ENCODE assay signal across 12 cellular contexts in the genomic region with DNA sequence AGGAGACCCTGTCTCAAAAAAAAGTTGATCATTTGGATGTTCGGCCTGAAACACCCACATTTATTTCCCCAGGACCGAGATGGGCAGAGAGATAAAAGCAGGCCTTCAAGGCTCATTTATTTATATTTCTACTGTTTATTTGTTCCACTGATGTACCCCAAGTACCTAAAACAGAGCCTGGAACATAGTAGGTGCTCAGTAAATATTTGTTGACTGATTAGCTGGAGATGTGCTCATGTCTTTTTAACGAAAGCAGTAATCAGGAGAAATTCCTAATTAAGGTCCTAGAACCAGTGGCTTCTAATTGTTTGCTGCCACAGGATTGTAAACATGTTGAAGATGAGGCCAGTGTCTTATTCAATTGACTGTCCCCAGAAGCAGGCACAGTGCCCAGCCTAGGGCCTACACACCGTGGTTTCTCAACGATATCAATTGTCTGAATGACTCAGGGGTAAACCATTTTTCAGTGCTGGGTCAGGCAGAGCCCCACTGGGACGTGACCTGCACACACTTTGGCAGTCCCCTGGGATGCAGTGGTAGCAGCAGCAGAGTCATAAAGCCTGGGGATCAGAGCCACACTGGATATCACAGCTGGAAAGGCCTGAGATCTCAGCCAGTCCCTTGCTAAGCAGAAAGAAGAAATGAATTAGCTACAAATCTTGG. TPM values are rescaled to one million over a fixed set of nuclear protein-coding genes. Genes with fewer than 3 reads are reported as not detected.
A peak's percentile ranks its signal among the peaks of the same experiment; 100 is the strongest.
DNase-seq lines count a peak whose midpoint lies in the region; ATAC-seq, FAIRE-seq and TF ChIP-seq lines count a peak whose summit lies in the region.
"Had no signal": no experiment of that assay in that cellular context is flagged by ENCODE, and none has a peak within 500 bp of the region (broad histone marks: within the 10 kb centered on the region; RNA-seq: fewer than 3 reads in every experiment).

No MANE protein-coding gene starts in this region.

- no peak for FAIRE-seq in GM12891 (lab: Jason Lieb, UNC)

- no peak overlapping the region for H3K9ac ChIP-seq in adipocyte (ENCODE audit: low read length)

- H3K36me3 Mint-ChIP-seq in CD8-positive, alpha-beta T cell, result peaks cover 3% of the 10 kb centered on the region

- H3K9me3 Mint-ChIP-seq in CD8-positive, alpha-beta T cell, result no peaks in the 10 kb centered on the region
- H3K9me3 Mint-ChIP-seq: activated T-helper 1 cell treated with anti-CD3 and anti-CD28 coated beads, Interleukin-12 subunit alpha, Interleukin-12 subunit beta, Interleukin-2, Interleukin-4 antibody, amounts not matched to agents 30 ng/mL and 10 ng/mL and 1 ng/mL, durations not matched to agents 14 hours and 24 hours and 36 hours had no signal

- DNase-seq in A172 (ENCODE audit: low spot score), result peak; percentile 94
- DNase-seq in HK-2 (ENCODE audit: unreplicated experiment), result peak; percentile 76
- DNase-seq in adipocyte (ENCODE audit: low read depth), result peak; percentile 79
- DNase-seq in iris pigment epithelial cell (ENCODE audit: low read depth), result peak; percentile 65
- no peak for DNase-seq in CD8-positive, alpha-beta T cell
- no peak for DNase-seq in GM12891 (ENCODE audit: insufficient read length, low spot score)
- no peak for DNase-seq in NCI-H524 (lab: John Stamatoyannopoulos, UW)
- DNase-seq in Right ventricle myocardium superior, result no peak
- DNase-seq: cortex of kidney had no signal

- peaks cover 7% of the 10 kb centered on the region for H3K4me1 Mint-ChIP-seq in CD8-positive, alpha-beta T cell (ENCODE audit: low read depth)

- H3K9me3 ChIP-seq in adipocyte (ENCODE audit: control insufficient read depth, low read length), result no peaks in the 10 kb centered on the region
- no peaks in the 10 kb centered on the region for H3K9me3 ChIP-seq in CD8-positive, alpha-beta T cell (ENCODE audit: low read length)

- intact Hi-C loops in CD8-positive, alpha-beta T cell (cut with DNase I, micrococcal nuclease), result no loop called here
- intact Hi-C loops in Right ventricle myocardium superior (cut with DNase I), result no loop called here

- H3K27me3 Mint-ChIP-seq in CD8-positive, alpha-beta T cell (ENCODE audit: low read depth), result no peaks in the 10 kb centered on the region

- no peak for TF ChIP-seq POLR2A in GM12891 (IDR thresholded peaks at IDR 0.05; ENCODE audit: low read depth, low read length)

- H3K4me3 ChIP-seq in adipocyte (ENCODE audit: low read length), result no peak overlapping the region
- H3K4me3 ChIP-seq in CD8-positive, alpha-beta T cell (ENCODE audit: low read depth, low read length), result no peak overlapping the region

- peaks cover 33% of the 10 kb centered on the region for H3K4me1 ChIP-seq in adipocyte (ENCODE audit: control insufficient read depth, insufficient read depth, low read length)
- peaks cover 3% of the 10 kb centered on the region for H3K4me1 ChIP-seq in CD8-positive, alpha-beta T cell (ENCODE audit: insufficient read depth, low read length)

- no peak overlapping the region for H3K27ac Mint-ChIP-seq in CD8-positive, alpha-beta T cell
- H3K27ac Mint-ChIP-seq: activated T-helper 1 cell treated with anti-CD3 and anti-CD28 coated beads, Interleukin-12 subunit alpha, Interleukin-12 subunit beta, Interleukin-2, Interleukin-4 antibody, amounts not matched to agents 30 ng/mL and 10 ng/mL and 1 ng/mL, durations not matched to agents 14 hours and 24 hours and 36 hours had no signal

- no peaks in the 10 kb centered on the region for H3K36me3 ChIP-seq in adipocyte (ENCODE audit: control insufficient read depth, insufficient read depth, low read length, severe bottlenecking)
- H3K36me3 ChIP-seq in CD8-positive, alpha-beta T cell (ENCODE audit: insufficient read depth, low read length), result no peaks in the 10 kb centered on the region

- no peak overlapping the region for H3K27ac ChIP-seq in CD8-positive, alpha-beta T cell (ENCODE audit: low read depth, low read length)

- CTCF ChIA-PET in CD8-positive, alpha-beta T cell (lab: Charles Lee), result interaction anchor here (0.9 to 1.5 kb wide), 2 partner anchors 30 to 46 kb away, joined by 5 read pairs; no protein-coding TSS in a partner anchor

- TF ChIP-seq CTCF in CD8-positive, alpha-beta T cell (IDR thresholded peaks at IDR 0.05), result no peak

- no peak overlapping the region for H3K4me3 Mint-ChIP-seq in CD8-positive, alpha-beta T cell
- H3K4me3 Mint-ChIP-seq: activated T-helper 1 cell treated with anti-CD3 and anti-CD28 coated beads, Interleukin-12 subunit alpha, Interleukin-12 subunit beta, Interleukin-2, Interleukin-4 antibody, amounts not matched to agents 30 ng/mL and 10 ng/mL and 1 ng/mL, durations not matched to agents 14 hours and 24 hours and 36 hours had no signal

- ATAC-seq in CD8-positive, alpha-beta T cell, result no peak
- ATAC-seq in Right ventricle myocardium superior (ENCODE audit: poor library complexity), result no peak

- POLR2A ChIA-PET in CD8-positive, alpha-beta T cell (lab: Charles Lee), result no interaction called here

- H3K27me3 ChIP-seq in adipocyte (replicated peaks; ENCODE audit: control insufficient read depth, insufficient read depth, low read length), result peaks cover 5% of the 10 kb centered on the region
- H3K27me3 ChIP-seq in CD8-positive, alpha-beta T cell (ENCODE audit: insufficient read depth, low read length), result no peaks in the 10 kb centered on the region

TF ChIP-seq in GM12891, 5 proteins besides CTCF, POLR2A, EP300 and RAD21:
- no peak for TF ChIP-seq POU2F2 (IDR thresholded peaks at IDR 0.05; ENCODE audit: low read depth, low read length)
- no peak for TF ChIP-seq PAX5 (IDR thresholded peaks at IDR 0.05; ENCODE audit: insufficient read depth, low read length, severe bottlenecking)
- TF ChIP-seq POLR2AphosphoS5 (IDR thresholded peaks at IDR 0.05; ENCODE audit: low read depth, low read length), result no peak
- TF ChIP-seq TAF1 (IDR thresholded peaks at IDR 0.05; ENCODE audit: low read depth, low read length), result no peak
- no peak for TF ChIP-seq SPI1 (IDR thresholded peaks at IDR 0.05; ENCODE audit: low read depth, low read length)

RNA-seq across cellular contexts. Expression of gene SOST, which starts 34.8 kb away (rescaled TPM):
- total RNA-seq in A172 (2014; rRNA removed; shearing (Covaris generic)), result 0.07 and 0.24 TPM in 2 replicates
- not detected for total RNA-seq in CD8-positive, alpha-beta T cell
- polyA plus RNA-seq in GM12891 (2012; ENCODE audit: low read depth, missing spikeins), result not detected
- total RNA-seq in Right ventricle myocardium superior, result not detected
- total RNA-seq: activated T-helper 1 cell treated with anti-CD3 and anti-CD28 coated beads, Interleukin-12 subunit alpha, Interleukin-12 subunit beta, Interleukin-2, Interleukin-4 antibody, amounts not matched to agents 30 ng/mL and 10 ng/mL and 1 ng/mL, durations not matched to agents 14 hours and 24 hours and 36 hours; omental fat pad had no signal
- polyA plus RNA-seq: AG04450 had no signal

RNA-seq across cellular contexts. Expression of gene DUSP3, which starts 54.9 kb away (rescaled TPM):
- 74.8 and 84.6 TPM in 2 replicates for total RNA-seq in A172 (2014; rRNA removed; shearing (Covaris generic))
- total RNA-seq in CD8-positive, alpha-beta T cell, result 1 to 10 TPM; 8.7 to 9.1 TPM
- 5.9 TPM for polyA plus RNA-seq in GM12891 (2012; ENCODE audit: low read depth, missing spikeins)
- total RNA-seq in Right ventricle myocardium superior, result 224 TPM

RNA-seq across cellular contexts. Expression of gene CFAP97D1, which starts 56.4 kb away (rescaled TPM):
- total RNA-seq in A172 (2014; rRNA removed; shearing (Covaris generic)), result 0.24 TPM in 1 of 2 replicates, not detected in the other
- total RNA-seq in CD8-positive, alpha-beta T cell, result not detected
- not detected for polyA plus RNA-seq in GM12891 (2012; ENCODE audit: low read depth, missing spikeins)
- total RNA-seq in Right ventricle myocardium superior, result not detected
- total RNA-seq: activated T-helper 1 cell treated with anti-CD3 and anti-CD28 coated beads, Interleukin-12 subunit alpha, Interleukin-12 subunit beta, Interleukin-2, Interleukin-4 antibody, amounts not matched to agents 30 ng/mL and 10 ng/mL and 1 ng/mL, durations not matched to agents 14 hours and 24 hours and 36 hours had no signal

Comparison
In these comparisons a context has a peak if more than half of its experiments do, and no peak if none do; other contexts are left out.
1. DNase-seq: peak in A172 (single experiment), HK-2 (single experiment), adipocyte (single experiment) and iris pigment epithelial cell (single experiment); none in CD8-positive, alpha-beta T cell (0 of 7), GM12891 (single experiment), NCI-H524 (0 of 2) and Right ventricle myocardium superior (single experiment).